In the genomic region with DNA sequence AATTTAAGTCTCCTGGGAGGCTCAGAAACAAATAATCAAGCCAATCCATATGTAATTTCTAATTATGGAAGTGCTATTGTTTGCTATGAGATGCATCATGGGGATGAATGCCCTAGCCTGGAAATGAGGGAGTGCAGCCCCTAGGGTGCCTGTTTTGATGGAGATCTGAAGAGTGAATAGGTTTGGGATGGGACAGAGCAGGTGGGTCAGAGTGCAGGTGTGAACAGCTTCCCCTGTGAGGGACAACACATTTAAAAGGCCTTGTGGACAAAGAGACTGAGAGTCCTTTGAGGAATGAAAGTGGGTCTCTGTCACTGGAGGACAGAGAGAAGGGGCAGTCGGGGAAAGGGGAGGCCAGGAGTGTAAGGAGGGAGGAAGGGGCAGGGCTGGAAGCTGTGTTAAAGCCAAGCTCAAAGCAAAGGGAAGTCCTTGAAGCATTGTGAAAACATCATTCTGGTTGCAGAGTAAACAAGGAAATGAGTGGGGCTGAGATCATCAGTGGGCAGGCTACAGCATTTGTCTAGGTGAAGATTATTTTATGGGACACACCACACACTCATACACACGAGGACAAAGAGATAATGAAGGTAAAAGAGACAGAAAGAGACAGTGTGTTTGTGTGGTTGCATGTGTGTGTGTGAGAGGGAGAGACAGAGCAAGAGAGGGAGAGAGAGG, we compare ENCODE assay signal across 11 cellular contexts.
A peak's percentile ranks its signal among the peaks of the same experiment; 100 is the strongest.
DNase-seq lines count a peak whose midpoint lies in the region; ATAC-seq and TF ChIP-seq lines count a peak whose summit lies in the region.
"Had no signal": no experiment of that assay in that cellular context is flagged by ENCODE, and none has a peak within 500 bp of the region (broad histone marks: within the 10 kb centered on the region; RNA-seq: fewer than 3 reads in every experiment).

No MANE protein-coding gene starts in this region.

- ATAC-seq in SK-N-SH treated with all-trans-retinoic acid at 6 μM for 48 hours (peak; percentile 35), HG02970 (IDR thresholded peaks at IDR 0.05; ENCODE audit: low FRiP score, unreplicated experiment) (no peak)
- ATAC-seq in activated CD8-positive, alpha-beta memory T cell treated with anti-CD3 and anti-CD28 coated beads, Interleukin-2, amount 10 ng/mL, durations not matched to agents 7 days and 5 days, result no peak
- ATAC-seq: activated CD8-positive, alpha-beta T cell treated with anti-CD3 and anti-CD28 coated beads, Interleukin-2, amount 10 ng/mL, durations not matched to agents 7 days and 5 days had no signal

- CTCF ChIA-PET in activated CD8-positive, alpha-beta memory T cell treated with anti-CD3 and anti-CD28 coated beads, Interleukin-2, amount 10 ng/mL, durations not matched to agents 7 days and 5 days (lab: Charles Lee), result no interaction called here

- no peaks in the 10 kb centered on the region for H3K27me3 Mint-ChIP-seq in activated CD8-positive, alpha-beta memory T cell treated with anti-CD3 and anti-CD28 coated beads, Interleukin-2, amount 10 ng/mL, durations not matched to agents 7 days and 5 days
- H3K27me3 Mint-ChIP-seq: dendritic cell treated with granulocyte-macrophage colony-stimulating factor and Interleukin-4, amounts not matched to agents 40 ng/mL and 50 ng/mL, for 4 days had no signal

- H3K4me3 Mint-ChIP-seq in activated CD8-positive, alpha-beta memory T cell treated with anti-CD3 and anti-CD28 coated beads, Interleukin-2, amount 10 ng/mL, durations not matched to agents 7 days and 5 days, result no peak overlapping the region
- H3K4me3 Mint-ChIP-seq: activated CD8-positive, alpha-beta T cell treated with anti-CD3 and anti-CD28 coated beads, Interleukin-2, amount 10 ng/mL, durations not matched to agents 7 days and 5 days; CD4-positive, CD25-positive, alpha-beta regulatory T cell; dendritic cell treated with granulocyte-macrophage colony-stimulating factor and Interleukin-4, amounts not matched to agents 40 ng/mL and 50 ng/mL, for 4 days had no signal

- no peaks in the 10 kb centered on the region for H3K4me1 Mint-ChIP-seq in activated CD8-positive, alpha-beta memory T cell treated with anti-CD3 and anti-CD28 coated beads, Interleukin-2, amount 10 ng/mL, durations not matched to agents 7 days and 5 days
- H3K4me1 Mint-ChIP-seq: CD4-positive, CD25-positive, alpha-beta regulatory T cell had no signal

- H3K9me3 Mint-ChIP-seq in activated CD8-positive, alpha-beta memory T cell treated with anti-CD3 and anti-CD28 coated beads, Interleukin-2, amount 10 ng/mL, durations not matched to agents 7 days and 5 days (ENCODE audit: low read depth), result no peaks in the 10 kb centered on the region

- no peaks in the 10 kb centered on the region for H3K36me3 Mint-ChIP-seq in activated CD8-positive, alpha-beta memory T cell treated with anti-CD3 and anti-CD28 coated beads, Interleukin-2, amount 10 ng/mL, durations not matched to agents 7 days and 5 days
- H3K36me3 Mint-ChIP-seq: CD4-positive, CD25-positive, alpha-beta regulatory T cell had no signal

- peak; percentile 57 for DNase-seq in COR-L47 (lab: John Stamatoyannopoulos, UW)
- peak; percentile 80 for DNase-seq in NCI-H1092 treated with DMSO at 0.1 percent for 48 hours (lab: John Stamatoyannopoulos, UW)
- DNase-seq in iPS DF 4.7 (ENCODE audit: extremely low read depth, low spot score), result peak; percentile 28
- DNase-seq in NK-92 treated with Interleukin-12 subunit alpha and Interleukin-12 subunit beta, amount 100 ng/mL, for 24 hours (lab: John Stamatoyannopoulos, UW), result no peak
- no peak for DNase-seq in dermis blood vessel endothelial cell
- DNase-seq in activated CD8-positive, alpha-beta memory T cell treated with anti-CD3 and anti-CD28 coated beads, Interleukin-2, amount 10 ng/mL, durations not matched to agents 7 days and 5 days, result no peak
- DNase-seq: activated CD8-positive, alpha-beta T cell treated with anti-CD3 and anti-CD28 coated beads, Interleukin-2, amount 10 ng/mL, durations not matched to agents 7 days and 5 days; CD4-positive, CD25-positive, alpha-beta regulatory T cell had no signal

- no peak overlapping the region for H3K27ac Mint-ChIP-seq in activated CD8-positive, alpha-beta memory T cell treated with anti-CD3 and anti-CD28 coated beads, Interleukin-2, amount 10 ng/mL, durations not matched to agents 7 days and 5 days
- H3K27ac Mint-ChIP-seq: activated CD8-positive, alpha-beta T cell treated with anti-CD3 and anti-CD28 coated beads, Interleukin-2, amount 10 ng/mL, durations not matched to agents 7 days and 5 days; CD4-positive, CD25-positive, alpha-beta regulatory T cell; dendritic cell treated with granulocyte-macrophage colony-stimulating factor and Interleukin-4, amounts not matched to agents 40 ng/mL and 50 ng/mL, for 4 days had no signal

TF ChIP-seq in SK-N-SH treated with all-trans-retinoic acid at 6 μM for 48 hours, 23 proteins besides CTCF, POLR2A, EP300 and RAD21:
- TF ChIP-seq ZNF8 (CRISPR knock-in tag; IDR thresholded peaks at IDR 0.05) (no peak), CSDC2 (CRISPR knock-in tag; IDR thresholded peaks at IDR 0.05) (no peak), PATZ1 (CRISPR knock-in tag; IDR thresholded peaks at IDR 0.05; ENCODE audit: borderline replicate concordance) (no peak), ARNTL (CRISPR knock-in tag; IDR thresholded peaks at IDR 0.05; ENCODE audit: borderline replicate concordance, low read depth) (no peak), ISL1 (CRISPR knock-in tag; IDR thresholded peaks at IDR 0.05) (no peak), OSR1 (CRISPR knock-in tag; IDR thresholded peaks at IDR 0.05) (no peak), CREB5 (CRISPR knock-in tag; IDR thresholded peaks at IDR 0.05; ENCODE audit: low read depth) (no peak), GLIS3 (CRISPR knock-in tag; IDR thresholded peaks at IDR 0.05) (no peak)

Comparison
In these comparisons a context has a peak if more than half of its experiments do, and no peak if none do; other contexts are left out.
1. DNase-seq: peak in COR-L47 (single experiment), NCI-H1092 treated with DMSO at 0.1 percent for 48 hours (single experiment) and iPS DF 4.7 (single experiment); none in NK-92 treated with Interleukin-12 subunit alpha and Interleukin-12 subunit beta, amount 100 ng/mL, for 24 hours (single experiment), dermis blood vessel endothelial cell (single experiment) and activated CD8-positive, alpha-beta memory T cell treated with anti-CD3 and anti-CD28 coated beads, Interleukin-2, amount 10 ng/mL, durations not matched to agents 7 days and 5 days (single experiment).